In the genomic region with DNA sequence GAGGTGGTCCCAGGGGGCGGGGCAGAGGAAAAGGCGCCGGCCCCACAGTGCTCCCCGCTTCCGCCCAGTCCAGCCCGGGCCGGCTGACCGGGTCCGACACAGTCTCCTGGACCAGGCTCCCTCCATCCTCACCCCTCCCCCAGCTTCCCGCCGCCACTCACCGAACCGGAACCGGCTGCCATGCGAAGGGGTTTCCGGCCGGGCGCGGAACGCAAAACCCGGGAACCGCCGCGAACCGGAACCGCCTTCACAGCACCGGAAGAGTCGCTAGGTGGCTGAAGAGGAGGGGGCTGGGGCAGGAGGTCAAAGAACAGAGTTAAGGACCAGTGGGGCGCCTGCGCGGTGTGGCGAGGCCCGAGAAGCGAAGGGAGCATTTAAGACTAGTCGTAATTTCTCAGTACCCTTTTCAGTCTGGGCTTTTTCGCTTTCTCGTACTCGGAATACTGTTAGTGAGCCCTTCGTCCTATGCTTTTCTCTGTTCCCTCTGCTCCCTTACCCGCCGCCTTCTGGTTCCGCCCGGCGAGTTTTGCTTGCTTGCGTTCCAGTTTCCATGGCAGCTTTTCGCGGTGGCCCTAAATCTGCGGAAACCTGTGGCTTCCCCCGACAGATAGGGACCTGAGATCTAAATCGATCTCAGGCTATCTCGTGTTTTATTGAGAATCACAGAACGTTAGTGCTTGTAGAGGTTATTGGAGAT, we compare ENCODE assay signal across 8 cellular contexts. TPM values are rescaled to one million over a fixed set of nuclear protein-coding genes. Genes with fewer than 3 reads are reported as not detected.
DNase-seq lines count a peak whose midpoint lies in the region; ATAC-seq and TF ChIP-seq lines count a peak whose summit lies in the region.

TSS of gene SENP1 (minus strand) at position 213 of the 697 bp plus-strand sequence. CDS start 4,607 bp downstream, outside the sequence.

- H3K4me1 Mint-ChIP-seq in activated T-cell treated with anti-CD3 and anti-CD28 coated beads, Interleukin-2, amount 50 U/mL, for 24 hours (ENCODE audit: low read depth) = peaks cover 51% of the 10 kb centered on the region

- H3K27ac Mint-ChIP-seq in activated T-cell treated with anti-CD3 and anti-CD28 coated beads, Interleukin-2, amount 50 U/mL, for 24 hours = peak within 1 kb of the TSS; percentile 96

- H3K36me3 ChIP-seq in mucosa of stomach (ENCODE audit: control insufficient read depth, insufficient read depth, low read length) = no peaks in the 10 kb centered on the region

- H3K27me3 ChIP-seq in mucosa of stomach (ENCODE audit: control insufficient read depth, insufficient read depth, low read length) = no peaks in the 10 kb centered on the region

- TF ChIP-seq POLR2A in erythroblast (IDR thresholded peaks at IDR 0.05; ENCODE audit: low read length) = no peak

- peaks cover 18% of the 10 kb centered on the region for H3K36me3 Mint-ChIP-seq in activated T-cell treated with anti-CD3 and anti-CD28 coated beads, Interleukin-2, amount 50 U/mL, for 24 hours (ENCODE audit: low read depth)

- H3K4me3 ChIP-seq in Jurkat, Clone E6-1 (ENCODE audit: low read length) = peak within 1 kb of the TSS; percentile 77
- peak within 1 kb of the TSS; percentile 90 for H3K4me3 ChIP-seq in mucosa of stomach (ENCODE audit: low read length)

- peak; percentile 67 for ATAC-seq in GM21619 (IDR thresholded peaks at IDR 0.05; ENCODE audit: unreplicated experiment)

- H3K9me3 Mint-ChIP-seq in activated T-cell treated with anti-CD3 and anti-CD28 coated beads, Interleukin-2, amount 50 U/mL, for 24 hours = no peaks in the 10 kb centered on the region

- peak within 1 kb of the TSS; percentile 89 for H3K4me3 Mint-ChIP-seq in activated T-cell treated with anti-CD3 and anti-CD28 coated beads, Interleukin-2, amount 50 U/mL, for 24 hours

- peak within 1 kb of the TSS; percentile 88 for H3K9ac ChIP-seq in mucosa of stomach (ENCODE audit: low read length)

- H3K27me3 Mint-ChIP-seq in activated T-cell treated with anti-CD3 and anti-CD28 coated beads, Interleukin-2, amount 50 U/mL, for 24 hours = no peaks in the 10 kb centered on the region

- H3K4me1 ChIP-seq in mucosa of stomach (ENCODE audit: control insufficient read depth, insufficient read depth, low read length) = peaks cover 9% of the 10 kb centered on the region

- no peaks in the 10 kb centered on the region for H3K9me3 ChIP-seq in mucosa of stomach (ENCODE audit: control insufficient read depth, low read length)

- DNase-seq in DMS114 treated with DMSO at 0.1 percent for 48 hours (lab: John Stamatoyannopoulos, UW; ENCODE audit: unreplicated experiment) = peak; percentile 86
- DNase-seq in Jurkat, Clone E6-1 (ENCODE audit: low read depth, low spot score) = peak; percentile 89
- DNase-seq in activated T-cell treated with anti-CD3 and anti-CD28 coated beads, Interleukin-2, amount 50 U/mL, for 24 hours = peak; percentile 96
- peak; percentile 92 to 96 for DNase-seq in erythroblast (lab: John Stamatoyannopoulos, UW)
- peak; percentile 73 to 83 for DNase-seq in stimulated activated CD8-positive, alpha-beta memory T cell treated with anti-CD3 and anti-CD28 coated beads, Interleukin-7, amount 100 ng/mL, for 1 hour (ENCODE audit: low read depth in 2 of 2)

TF ChIP-seq in PFSK-1, 5 proteins besides CTCF, POLR2A, EP300 and RAD21:
- TF ChIP-seq POLR2AphosphoS5 (IDR thresholded peaks at IDR 0.05; ENCODE audit: low read depth, low read length) = peak; percentile 73; the same call in 1 of the 2 replicates
- peak; percentile 74; the same call in 1 of the 2 replicates for TF ChIP-seq TAF1 (IDR thresholded peaks at IDR 0.05; ENCODE audit: borderline replicate concordance, insufficient read depth, low read length)
- peak in 1 of 2 experiments; percentile 6; a peak in 1 of 4 replicates for TF ChIP-seq REST (IDR thresholded peaks at IDR 0.05; ENCODE audit: insufficient read depth in 1 of 2, low read depth in 2 of 2, low read length in 2 of 2)
- peak; percentile 13; the same call in 1 of the 2 replicates for TF ChIP-seq SIN3A (IDR thresholded peaks at IDR 0.05; ENCODE audit: borderline replicate concordance, insufficient read depth, low read length)
- peak; percentile 50 for TF ChIP-seq FOXP2 (optimal IDR thresholded peaks at IDR 0.05; ENCODE audit: borderline replicate concordance, extremely low read depth, extremely low read length, insufficient read depth)

RNA-seq across cellular contexts. Expression of gene SENP1, which starts in this region (rescaled TPM):
- 19.3 TPM for polyA plus RNA-seq in Jurkat, Clone E6-1 (2012; ENCODE audit: insufficient read depth, insufficient read length)
- polyA plus RNA-seq in PFSK-1 (2012; ENCODE audit: insufficient read length, low read depth) = 4.3 TPM

Comparison
In these comparisons a context has a peak if more than half of its experiments do, and no peak if none do; other contexts are left out.
1. Peak in every context shown above with its lines: DNase-seq, ATAC-seq and H3K4me3 ChIP-seq.